21 cellular contexts compared by ENCODE assay signal in the genomic region with DNA sequence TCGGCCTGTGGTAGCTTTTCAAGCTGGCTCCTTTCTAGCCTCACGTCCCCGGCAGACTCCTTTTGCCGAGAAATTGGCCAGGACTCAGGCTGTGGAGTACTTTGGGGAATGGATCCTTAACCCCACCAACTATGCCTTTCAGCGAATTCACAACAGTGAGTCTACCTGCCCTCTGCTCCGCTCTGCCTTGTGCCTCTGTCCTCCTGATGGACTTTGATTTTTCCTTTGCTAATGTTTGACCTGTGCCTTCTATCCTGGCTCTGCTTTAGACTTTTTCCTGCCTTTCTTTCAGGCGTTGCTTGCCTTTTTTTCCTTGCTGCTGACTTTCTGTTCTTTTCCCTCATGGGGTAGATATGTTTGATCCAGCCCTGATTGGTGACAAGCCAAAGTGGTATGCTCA.
"Had no signal": no experiment of that assay in that cellular context is flagged by ENCODE, and none has a peak within 500 bp of the region (broad histone marks: within the 10 kb centered on the region; RNA-seq: fewer than 3 reads in every experiment).

No MANE protein-coding gene starts in this region.

- H3K4me1 Mint-ChIP-seq: immature natural killer cell, neural progenitor cell had no signal

- H3K27me3 ChIP-seq: neural progenitor cell, pancreas had no signal

- DNase-seq: endodermal cell; glutamatergic neuron; immature natural killer cell; mammary epithelial cell; naive thymus-derived CD8-positive, alpha-beta T cell; nucleus accumbens; pancreas; stimulated activated CD4-positive, alpha-beta T cell treated with anti-CD3 and anti-CD28 coated beads, Interleukin-2, amount 100 ng/mL, for 24 hours; stimulated activated CD4-positive, alpha-beta T cell treated with anti-CD3 and anti-CD28 coated beads, Interleukin-4, amount 100 ng/mL, for 4 hours; stimulated activated naive CD4-positive, alpha-beta T cell had no signal

- H3K27ac Mint-ChIP-seq: dendritic cell treated with granulocyte-macrophage colony-stimulating factor and Interleukin-4, amounts not matched to agents 40 ng/mL and 50 ng/mL, for 4 days; endodermal cell; neural progenitor cell; type B pancreatic cell had no signal

- H3K36me3 ChIP-seq: neural progenitor cell had no signal

- FAIRE-seq: colon, frontal cortex, keratinocyte, pancreas, urothelium cell line had no signal

- H3K27ac ChIP-seq: neural progenitor cell, pancreas, prostate gland, skin epidermis had no signal

- H3K27me3 Mint-ChIP-seq: dendritic cell treated with granulocyte-macrophage colony-stimulating factor and Interleukin-4, amounts not matched to agents 40 ng/mL and 50 ng/mL, for 4 days; naive thymus-derived CD8-positive, alpha-beta T cell; type B pancreatic cell had no signal

- ATAC-seq: mucosa of descending colon; naive thymus-derived CD8-positive, alpha-beta T cell; pancreas; sciatic nerve had no signal

- H2AFZ ChIP-seq: neural progenitor cell had no signal

- H3K9me3 ChIP-seq: mucosa of descending colon, pancreas, prostate gland had no signal

- H3K4me3 Mint-ChIP-seq: dendritic cell treated with granulocyte-macrophage colony-stimulating factor and Interleukin-4, amounts not matched to agents 40 ng/mL and 50 ng/mL, for 4 days; endodermal cell; immature natural killer cell; naive thymus-derived CD8-positive, alpha-beta T cell; neural progenitor cell; type B pancreatic cell had no signal

- H3K4me1 ChIP-seq: neural progenitor cell, pancreas, prostate gland had no signal

- H3K4me3 ChIP-seq: mucosa of descending colon, neural progenitor cell, pancreas, prostate gland, skin epidermis had no signal

- H3K9me3 Mint-ChIP-seq: dendritic cell treated with granulocyte-macrophage colony-stimulating factor and Interleukin-4, amounts not matched to agents 40 ng/mL and 50 ng/mL, for 4 days; endodermal cell; immature natural killer cell; naive thymus-derived CD8-positive, alpha-beta T cell; neural progenitor cell; type B pancreatic cell had no signal

- H3K4me2 ChIP-seq: neural progenitor cell had no signal

- H3K9ac ChIP-seq: neural progenitor cell had no signal
